ENCODE assay signal across 8 cellular contexts in the genomic region with DNA sequence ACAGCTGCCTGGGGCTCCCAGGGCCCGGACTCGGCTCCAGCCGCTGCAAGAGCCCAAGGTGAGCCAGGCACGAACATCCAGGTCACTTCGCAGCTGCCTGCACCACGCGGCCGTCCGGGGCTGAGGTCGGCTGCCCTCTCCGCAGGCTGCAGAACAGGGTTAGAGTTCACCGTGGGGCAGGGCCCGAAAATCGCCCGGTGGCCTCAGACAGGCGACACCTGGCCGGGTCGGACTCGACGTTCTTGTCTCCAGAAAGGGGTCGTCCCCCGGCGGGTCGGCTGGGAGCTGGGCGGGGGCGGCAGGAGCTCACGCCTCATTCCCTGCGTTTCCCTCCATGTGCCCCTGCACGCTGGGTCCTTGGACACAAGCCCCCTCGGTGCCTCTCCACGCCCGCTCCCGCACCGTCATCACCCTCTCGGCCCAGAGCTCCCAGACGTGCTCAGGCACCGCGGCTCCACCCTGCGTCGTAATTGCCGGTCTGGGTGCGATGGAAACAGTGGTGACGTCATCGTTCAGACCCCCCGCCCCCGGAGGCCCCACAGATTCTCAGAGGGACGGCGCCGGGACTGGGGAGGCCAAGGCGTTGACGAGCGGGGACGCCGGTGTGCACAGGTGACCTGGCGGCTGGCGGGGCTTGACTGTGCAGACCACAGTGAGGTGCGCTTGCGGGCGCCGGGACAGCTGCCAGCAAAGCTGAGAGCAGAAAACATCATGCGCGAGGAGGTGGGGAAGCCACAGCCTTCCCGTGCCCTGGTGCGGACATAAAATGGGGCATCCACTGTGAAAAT. TPM values are rescaled to one million over a fixed set of nuclear protein-coding genes. Genes with fewer than 3 reads are reported as not detected.
A peak's percentile ranks its signal among the peaks of the same experiment; 100 is the strongest.
DNase-seq lines count a peak whose midpoint lies in the region; ATAC-seq, FAIRE-seq and TF ChIP-seq lines count a peak whose summit lies in the region.

No MANE protein-coding gene starts in this region.

- H3K27me3 ChIP-seq in H1 (replicated peaks in 1 of 4; ENCODE audit: control insufficient read depth in 3 of 4, extremely low read depth in 1 of 4, insufficient read depth in 3 of 4, low read length in 3 of 4) (peaks cover 6 to 27% (median 14%) of the 10 kb centered on the region in 4 experiments; a peak in 6 of 7 replicates), skeletal muscle satellite cell (ENCODE audit: control insufficient read depth, insufficient read depth, low read length) (peaks cover 48% of the 10 kb centered on the region)

- intact Hi-C loops in activated CD4-positive, alpha-beta memory T cell treated with anti-CD3 and anti-CD28 coated beads for 36 hours (cut with micrococcal nuclease) = no loop called here

- peaks cover 6% of the 10 kb centered on the region for H3K36me3 Mint-ChIP-seq in activated CD4-positive, alpha-beta memory T cell treated with anti-CD3 and anti-CD28 coated beads for 36 hours

- H3K4ac ChIP-seq in H1 (replicated peaks; ENCODE audit: insufficient read length, low read depth, low read length) = no peak overlapping the region

- no peaks in the 10 kb centered on the region for H3K9me3 Mint-ChIP-seq in activated CD4-positive, alpha-beta memory T cell treated with anti-CD3 and anti-CD28 coated beads for 36 hours

- DNase-seq in COLO668 (lab: John Stamatoyannopoulos, UW; ENCODE audit: unreplicated experiment) (peak; percentile 70), NCI-H1092 (lab: John Stamatoyannopoulos, UW) (peak; percentile 62), H1 (ENCODE audit: low read depth in 1 of 2, low spot score in 2 of 2) (peak in 1 of 2 experiments; percentile 77), cortex of kidney (lab: John Stamatoyannopoulos, UW) (no peak)
- peak; percentile 82 for DNase-seq in activated CD4-positive, alpha-beta memory T cell treated with anti-CD3 and anti-CD28 coated beads for 36 hours

- no peak overlapping the region for H3K9ac ChIP-seq in H1 (replicated peaks in 1 of 4; ENCODE audit: extremely low read depth in 1 of 4, low read depth in 3 of 4, low read length in 3 of 4)
- no peak overlapping the region for H3K9ac ChIP-seq in skeletal muscle satellite cell (ENCODE audit: low read depth, low read length)

- H4K5ac ChIP-seq in H1 (ENCODE audit: insufficient read length, low read depth, low read length) = no peak overlapping the region

- TF ChIP-seq RAD21 in H1 (IDR thresholded peaks at IDR 0.05 in 1 of 2, conservative IDR thresholded peaks at IDR 0.05 in 1 of 2; ENCODE audit: low read depth in 2 of 2, low read length in 2 of 2) = no peak

- H3K23me2 ChIP-seq in H1 (ENCODE audit: low read depth, low read length) = peaks cover 4% of the 10 kb centered on the region; the same call in 1 of the 2 replicates

- TF ChIP-seq EP300 in H1 (IDR thresholded peaks at IDR 0.05; ENCODE audit: borderline replicate concordance in 1 of 2, low read depth in 2 of 2, low read length in 2 of 2) = no peak

- no peak for TF ChIP-seq CTCF in H1 (IDR thresholded peaks at IDR 0.05; ENCODE audit: control extremely low read depth in 1 of 3, insufficient read depth in 1 of 3, low read depth in 1 of 3, low read length in 3 of 3)

- H2AK5ac ChIP-seq in H1 (ENCODE audit: low read depth, low read length) = no peak overlapping the region

- POLR2A ChIA-PET in activated CD4-positive, alpha-beta memory T cell treated with anti-CD3 and anti-CD28 coated beads for 36 hours (lab: Charles Lee) = interaction anchor here (0.5 to 1.0 kb wide), 2 partner anchors 12 to 51 kb away, joined by 3 to 4 read pairs; a partner anchor contains a TSS
- POLR2A ChIA-PET in H1 (lab: Charles Lee; ENCODE audit: partially characterized antibody) = interaction anchor here (0.6 to 7.3 kb wide), 23 partner anchors 11 to 1665 kb away, joined by 3 to 81 read pairs (median 3); a partner anchor contains a TSS

- peak overlapping the region; percentile 19 for H4K8ac ChIP-seq in H1 (ENCODE audit: extremely low read depth, insufficient read depth, low read length)

- H4K20me1 ChIP-seq in H1 (replicated peaks in 1 of 2; ENCODE audit: control insufficient read depth in 1 of 2, insufficient read depth in 2 of 2, low read length in 2 of 2) = peaks cover 5 to 14% of the 10 kb centered on the region in 2 experiments

- H3K18ac ChIP-seq in H1 (ENCODE audit: extremely low read depth, low read length) = no peak overlapping the region; the same call in 1 of the 2 replicates

- H3K4me3 Mint-ChIP-seq in activated CD4-positive, alpha-beta memory T cell treated with anti-CD3 and anti-CD28 coated beads for 36 hours = peak overlapping the region; percentile 46

- H3K79me1 ChIP-seq in H1 (ENCODE audit: low read depth, low read length) = no peaks in the 10 kb centered on the region; the same call in 1 of the 2 replicates

- CTCF ChIA-PET in activated CD4-positive, alpha-beta memory T cell treated with anti-CD3 and anti-CD28 coated beads for 36 hours (lab: Charles Lee) = interaction anchor here (0.5 to 2.8 kb wide), 4 partner anchors 99 to 316 kb away, joined by 3 to 8 read pairs (median 3); a partner anchor contains a TSS
- CTCF ChIA-PET in H1 (lab: Charles Lee; ENCODE audit: partially characterized antibody) = interaction anchor here (0.7 to 3.4 kb wide), 10 partner anchors 8 to 121 kb away, joined by 3 to 13 read pairs (median 3); a partner anchor contains a TSS

- H4K91ac ChIP-seq in H1 (replicated peaks; ENCODE audit: insufficient read length, low read length) = no peak overlapping the region

- H3K4me2 ChIP-seq in H1 (ENCODE audit: insufficient read depth in 1 of 2, low read depth in 2 of 2, low read length in 2 of 2) = peak overlapping the region; percentile 54 to 77
- peak overlapping the region; percentile 57 for H3K4me2 ChIP-seq in skeletal muscle satellite cell (ENCODE audit: low read length)

- no peak for ATAC-seq in GM21381 (IDR thresholded peaks at IDR 0.05; ENCODE audit: unreplicated experiment)
- no peak for ATAC-seq in GM18873 (IDR thresholded peaks at IDR 0.05; ENCODE audit: low FRiP score, unreplicated experiment)

- peaks cover 26% of the 10 kb centered on the region for H3K27me3 Mint-ChIP-seq in activated CD4-positive, alpha-beta memory T cell treated with anti-CD3 and anti-CD28 coated beads for 36 hours

- no peak overlapping the region for H2AFZ ChIP-seq in H1 (ENCODE audit: low read length)

- H3K4me3 ChIP-seq in H1 (ENCODE audit: extremely low read depth in 1 of 4, insufficient read depth in 2 of 4, low read depth in 3 of 4, low read length in 4 of 4) (peak overlapping the region in 3 of 4 experiments; percentile 29 to 50 (median 34); a peak in 5 of 8 replicates), skeletal muscle satellite cell (ENCODE audit: low read length) (peak overlapping the region; percentile 5)

- H2BK12ac ChIP-seq in H1 (ENCODE audit: low read depth, low read length) = no peak overlapping the region

- peaks cover 0 to 16% (median 3%) of the 10 kb centered on the region in 4 experiments; a peak in 2 of 8 replicates for H3K36me3 ChIP-seq in H1 (ENCODE audit: control insufficient read depth in 2 of 4, insufficient read depth in 4 of 4, low read length in 3 of 4)
- peaks cover 15% of the 10 kb centered on the region for H3K36me3 ChIP-seq in skeletal muscle satellite cell (ENCODE audit: insufficient read depth, low read length)

- H3K27ac Mint-ChIP-seq in activated CD4-positive, alpha-beta memory T cell treated with anti-CD3 and anti-CD28 coated beads for 36 hours = peak overlapping the region; percentile 8

- H3K27ac ChIP-seq in H1 (ENCODE audit: low read depth, low read length) = no peak overlapping the region

- 44% methylated on average over 61 of the region's 64 CpGs; no CpG with 5 or more reads in 1 of the 2 experiments for WGBS in H1 (ENCODE audit: extremely low coverage in 1 of 2, insufficient coverage in 1 of 2, insufficient read length in 1 of 2, insufficient replicate concordance in 2 of 2, low coverage in 1 of 2, low lambda C conversion rate in 2 of 2, missing lambda C conversion rate in 1 of 2), 2 experiments

- H2BK5ac ChIP-seq in H1 (ENCODE audit: low read depth, low read length) = no peak overlapping the region; the same call in 1 of the 2 replicates

- H3K14ac ChIP-seq in H1 (ENCODE audit: insufficient read length) = no peak overlapping the region

- H3K56ac ChIP-seq in H1 (replicated peaks; ENCODE audit: insufficient read length, low read depth, low read length) = no peak overlapping the region

- H2BK15ac ChIP-seq in H1 (ENCODE audit: low read length) = 0 out of 2 replicates have a peak overlapping the region, but pooled peaks have one; percentile 61

- no peaks in the 10 kb centered on the region for H3K79me2 ChIP-seq in H1 (ENCODE audit: control insufficient read depth in 1 of 2, insufficient read depth in 2 of 2, low read length in 2 of 2)

- H3K23ac ChIP-seq in H1 (ENCODE audit: insufficient read length) = no peak overlapping the region

- H2BK120ac ChIP-seq in H1 (replicated peaks; ENCODE audit: low read depth, low read length) = no peak overlapping the region

- no peak; a peak in 1 of 3 replicates for TF ChIP-seq POLR2A in H1 (IDR thresholded peaks at IDR 0.05; ENCODE audit: control extremely low read depth in 1 of 2, low read depth in 2 of 2, low read length in 2 of 2)

- no peak for FAIRE-seq in H1 (lab: Jason Lieb, UNC)

- H3K4me1 ChIP-seq in H1 (replicated peaks in 1 of 4; ENCODE audit: control insufficient read depth in 3 of 4, insufficient read depth in 4 of 4, low read length in 3 of 4) (peaks cover 0 to 10% (median 5%) of the 10 kb centered on the region in 4 experiments; a peak in 3 of 7 replicates), skeletal muscle satellite cell (ENCODE audit: control insufficient read depth, insufficient read depth, low read length) (peaks cover 17% of the 10 kb centered on the region)

- no peaks in the 10 kb centered on the region for H3K9me3 ChIP-seq in H1 (ENCODE audit: insufficient read depth in 2 of 2, low read depth in 1 of 2, low read length in 1 of 2)
- no peaks in the 10 kb centered on the region for H3K9me3 ChIP-seq in skeletal muscle satellite cell (replicated peaks; ENCODE audit: low read length)

- H3K4me1 Mint-ChIP-seq in activated CD4-positive, alpha-beta memory T cell treated with anti-CD3 and anti-CD28 coated beads for 36 hours (ENCODE audit: low read depth) = peaks cover 12% of the 10 kb centered on the region

- no peak overlapping the region for H2BK20ac ChIP-seq in H1 (ENCODE audit: low read length)

RNA-seq across cellular contexts. Expression of a gene that starts 4.0 kb away (rescaled TPM):
- total RNA-seq in activated CD4-positive, alpha-beta memory T cell treated with anti-CD3 and anti-CD28 coated beads for 36 hours = not detected
- 0.45 and 0.63 TPM in 2 replicates for total RNA-seq in H1 (2021; fragmentation: NEBNext Ultra II Directional; extraction: Animal tissue kit (Norgen Biotek cat#: 25700))
- 1.0 and 2.0 TPM in 2 replicates for polyA plus RNA-seq in H1 (2011; rRNA removed)
- polyA plus RNA-seq in H1 (2011; cell fraction: cytosol; rRNA removed) = 1.4 TPM
- polyA plus RNA-seq in H1 (2011; cell fraction: nucleus; rRNA removed) = 8.4 TPM
- 0.14 to 1.1 TPM (median 0.78 TPM) in 4 replicates for polyA plus RNA-seq in H1 (2012, experiment 1 of 2)
- 0.13 TPM for polyA plus RNA-seq in H1 (2012, experiment 2 of 2)
- 0.93 TPM for polyA plus RNA-seq in H1 (2013, experiment 1 of 2)
- polyA plus RNA-seq in H1 (2013, experiment 2 of 2) = 0.74 TPM
- polyA minus RNA-seq in H1 (2011; rRNA and poly(A)+ RNA removed) = 0.27 and 0.28 TPM in 2 replicates
- 0.29 TPM for polyA minus RNA-seq in H1 (2011; cell fraction: cytosol; rRNA and poly(A)+ RNA removed)
- 1.1 TPM for polyA minus RNA-seq in H1 (2011; cell fraction: nucleus; rRNA and poly(A)+ RNA removed)
- 0.22 TPM in 1 of 2 replicates, not detected in the other for total RNA-seq in skeletal muscle satellite cell (2012; rRNA removed)

RNA-seq across cellular contexts. Expression of a gene that starts 12.1 kb away (rescaled TPM):
- 10 to 100 TPM; 73.3 to 75.8 TPM for total RNA-seq in activated CD4-positive, alpha-beta memory T cell treated with anti-CD3 and anti-CD28 coated beads for 36 hours
- total RNA-seq in H1 (2021; fragmentation: NEBNext Ultra II Directional; extraction: Animal tissue kit (Norgen Biotek cat#: 25700)) = 87.7 and 90.1 TPM in 2 replicates
- 177 and 264 TPM in 2 replicates for polyA plus RNA-seq in H1 (2011; rRNA removed)
- polyA plus RNA-seq in H1 (2011; cell fraction: cytosol; rRNA removed) = 143 TPM
- polyA plus RNA-seq in H1 (2011; cell fraction: nucleus; rRNA removed) = 218 TPM
- 107 to 120 TPM (median 118 TPM) in 4 replicates for polyA plus RNA-seq in H1 (2012, experiment 1 of 2)
- 195 TPM for polyA plus RNA-seq in H1 (2012, experiment 2 of 2)
- 52.1 TPM for polyA plus RNA-seq in H1 (2013, experiment 1 of 2)
- polyA plus RNA-seq in H1 (2013, experiment 2 of 2) = 49.3 TPM
- polyA minus RNA-seq in H1 (2011; rRNA and poly(A)+ RNA removed) = 46.1 and 53.0 TPM in 2 replicates
- polyA minus RNA-seq in H1 (2011; cell fraction: cytosol; rRNA and poly(A)+ RNA removed) = 101 TPM
- 65.5 TPM for polyA minus RNA-seq in H1 (2011; cell fraction: nucleus; rRNA and poly(A)+ RNA removed)
- 55.9 and 73.5 TPM in 2 replicates for total RNA-seq in skeletal muscle satellite cell (2012; rRNA removed)

RNA-seq across cellular contexts. Expression of a gene that starts 24.7 kb away (rescaled TPM):
- total RNA-seq in activated CD4-positive, alpha-beta memory T cell treated with anti-CD3 and anti-CD28 coated beads for 36 hours = 100 to 1,000 TPM; 107 to 109 TPM
- 140 and 142 TPM in 2 replicates for total RNA-seq in H1 (2021; fragmentation: NEBNext Ultra II Directional; extraction: Animal tissue kit (Norgen Biotek cat#: 25700))
- polyA plus RNA-seq in H1 (2011; rRNA removed) = 243 and 343 TPM in 2 replicates
- 180 TPM for polyA plus RNA-seq in H1 (2011; cell fraction: cytosol; rRNA removed)
- polyA plus RNA-seq in H1 (2011; cell fraction: nucleus; rRNA removed) = 1,170 TPM
- polyA plus RNA-seq in H1 (2012, experiment 1 of 2) = 46.9 to 137 TPM (median 125 TPM) in 4 replicates
- polyA plus RNA-seq in H1 (2012, experiment 2 of 2) = 87.4 TPM
- 171 TPM for polyA plus RNA-seq in H1 (2013, experiment 1 of 2)
- 163 TPM for polyA plus RNA-seq in H1 (2013, experiment 2 of 2)
- 45.5 and 54.1 TPM in 2 replicates for polyA minus RNA-seq in H1 (2011; rRNA and poly(A)+ RNA removed)
- polyA minus RNA-seq in H1 (2011; cell fraction: cytosol; rRNA and poly(A)+ RNA removed) = 55.7 TPM
- 124 TPM for polyA minus RNA-seq in H1 (2011; cell fraction: nucleus; rRNA and poly(A)+ RNA removed)
- 74.0 and 76.0 TPM in 2 replicates for total RNA-seq in skeletal muscle satellite cell (2012; rRNA removed)

RNA-seq across cellular contexts. Expression of a gene that starts 25.1 kb away (rescaled TPM):
- not detected for total RNA-seq in activated CD4-positive, alpha-beta memory T cell treated with anti-CD3 and anti-CD28 coated beads for 36 hours
- total RNA-seq in H1 (2021; fragmentation: NEBNext Ultra II Directional; extraction: Animal tissue kit (Norgen Biotek cat#: 25700)) = not detected in 2 replicates
- not detected in 2 replicates for polyA plus RNA-seq in H1 (2011; rRNA removed)
- polyA plus RNA-seq in H1 (2011; cell fraction: cytosol; rRNA removed) = not detected
- polyA plus RNA-seq in H1 (2011; cell fraction: nucleus; rRNA removed) = not detected
- not detected in 4 replicates for polyA plus RNA-seq in H1 (2012, experiment 1 of 2)
- polyA plus RNA-seq in H1 (2012, experiment 2 of 2) = not detected
- not detected for polyA plus RNA-seq in H1 (2013, experiment 1 of 2)
- not detected for polyA plus RNA-seq in H1 (2013, experiment 2 of 2)
- polyA minus RNA-seq in H1 (2011; rRNA and poly(A)+ RNA removed) = under 0.01 TPM in 1 of 2 replicates, not detected in the other
- not detected for polyA minus RNA-seq in H1 (2011; cell fraction: cytosol; rRNA and poly(A)+ RNA removed)
- not detected for polyA minus RNA-seq in H1 (2011; cell fraction: nucleus; rRNA and poly(A)+ RNA removed)
- total RNA-seq in skeletal muscle satellite cell (2012; rRNA removed) = not detected in 2 replicates

RNA-seq across cellular contexts. Expression of a gene that starts 30.2 kb away (rescaled TPM):
- total RNA-seq in activated CD4-positive, alpha-beta memory T cell treated with anti-CD3 and anti-CD28 coated beads for 36 hours = 100 to 1,000 TPM; 123 to 130 TPM
- total RNA-seq in H1 (2021; fragmentation: NEBNext Ultra II Directional; extraction: Animal tissue kit (Norgen Biotek cat#: 25700)) = 522 and 551 TPM in 2 replicates
- polyA plus RNA-seq in H1 (2011; rRNA removed) = 189 and 349 TPM in 2 replicates
- 238 TPM for polyA plus RNA-seq in H1 (2011; cell fraction: cytosol; rRNA removed)
- 235 TPM for polyA plus RNA-seq in H1 (2011; cell fraction: nucleus; rRNA removed)
- 294 to 464 TPM (median 423 TPM) in 4 replicates for polyA plus RNA-seq in H1 (2012, experiment 1 of 2)
- 443 TPM for polyA plus RNA-seq in H1 (2012, experiment 2 of 2)
- 346 TPM for polyA plus RNA-seq in H1 (2013, experiment 1 of 2)
- polyA plus RNA-seq in H1 (2013, experiment 2 of 2) = 345 TPM
- polyA minus RNA-seq in H1 (2011; rRNA and poly(A)+ RNA removed) = 314 and 396 TPM in 2 replicates
- polyA minus RNA-seq in H1 (2011; cell fraction: cytosol; rRNA and poly(A)+ RNA removed) = 453 TPM
- 127 TPM for polyA minus RNA-seq in H1 (2011; cell fraction: nucleus; rRNA and poly(A)+ RNA removed)
- total RNA-seq in skeletal muscle satellite cell (2012; rRNA removed) = 63.9 and 119 TPM in 2 replicates
